In the genomic region with DNA sequence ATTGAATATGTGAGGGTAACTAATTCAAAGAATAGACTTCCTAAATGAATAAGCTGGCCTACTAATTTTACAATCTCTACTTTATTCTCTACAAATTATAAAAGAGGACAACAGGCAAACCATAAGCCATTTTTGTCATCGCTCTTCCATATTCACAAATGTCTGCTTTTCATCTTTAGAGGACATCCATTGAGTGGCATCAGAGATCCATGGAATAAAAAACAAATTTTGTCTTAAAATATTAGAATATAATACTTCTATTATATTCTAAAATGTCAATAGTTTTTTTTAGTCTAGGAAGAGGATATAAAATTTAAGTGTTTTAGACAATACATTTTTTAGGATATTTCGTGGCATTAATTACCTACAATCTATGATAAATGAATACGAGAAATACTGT, we compare ENCODE assay signal across 7 cellular contexts.
"Had no signal": no experiment of that assay in that cellular context is flagged by ENCODE, and none has a peak within 500 bp of the region (broad histone marks: within the 10 kb centered on the region; RNA-seq: fewer than 3 reads in every experiment).

No MANE protein-coding gene starts in this region.

- H3K27ac Mint-ChIP-seq: IgD-negative memory B cell had no signal

- H3K4me3 ChIP-seq: K562 had no signal

- H3K4me3 Mint-ChIP-seq: IgD-negative memory B cell had no signal

- H3K9me3 Mint-ChIP-seq: IgD-negative memory B cell had no signal

- H3K27me3 Mint-ChIP-seq: IgD-negative memory B cell had no signal

- FAIRE-seq: HepG2, HTR-8/SVneo, K562 had no signal

- H3K4me1 Mint-ChIP-seq: IgD-negative memory B cell had no signal

- H3K36me3 Mint-ChIP-seq: IgD-negative memory B cell had no signal

- ATAC-seq: HepG2, K562 had no signal

- H3K27ac ChIP-seq: HL-60 had no signal

- DNase-seq: IMR-90, KBM-7 had no signal
